Comparison of ENCODE assay signal across 8 cellular contexts in the genomic region with DNA sequence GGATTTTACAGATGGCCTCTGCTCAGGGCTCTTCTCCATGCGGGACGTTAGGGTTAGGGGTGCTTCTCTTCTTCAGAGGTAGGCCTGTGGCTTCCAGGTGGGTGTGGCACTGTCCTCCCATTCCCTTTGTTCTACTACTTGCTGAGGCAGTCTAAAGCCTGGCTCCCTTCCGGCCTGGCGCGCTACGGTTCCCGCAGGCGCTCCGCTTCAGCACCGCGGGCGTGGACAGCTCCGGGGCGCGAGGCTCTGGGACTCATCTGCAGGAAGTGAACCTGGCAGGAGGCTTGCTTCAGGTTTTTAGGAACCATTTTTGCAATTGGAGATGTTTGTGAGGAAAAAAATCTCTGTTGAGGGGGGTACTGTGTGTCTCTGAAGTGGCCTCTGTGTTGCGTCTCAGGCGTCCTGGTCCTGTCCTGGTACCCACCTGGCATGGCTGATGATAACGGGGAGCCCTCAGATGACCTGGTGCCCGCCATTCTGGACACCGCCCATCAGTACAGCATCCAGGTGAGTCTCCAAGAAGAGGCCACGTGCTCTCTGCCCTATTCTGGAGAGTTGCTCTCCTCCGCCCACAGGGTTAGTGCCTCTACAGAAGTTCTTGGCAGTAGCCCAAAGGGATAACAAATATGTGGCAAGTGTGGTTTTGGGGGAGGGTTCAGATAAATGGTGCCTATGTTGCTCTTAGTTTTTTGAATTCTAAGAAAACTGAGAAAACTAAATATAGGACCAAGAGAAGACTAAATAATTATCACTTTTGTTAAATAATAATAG. TPM values are rescaled to one million over a fixed set of nuclear protein-coding genes. Genes with fewer than 3 reads are reported as not detected.
DNase-seq lines count a peak whose midpoint lies in the region; ATAC-seq and TF ChIP-seq lines count a peak whose summit lies in the region.

No MANE protein-coding gene starts in this region.

- no peak overlapping the region for H3K27ac Mint-ChIP-seq in natural killer cell treated with Interleukin-12 subunit alpha and Interleukin-12 subunit beta and Interleukin-15 and Interleukin-18, amount 100 ng/mL, for 72 hours

- H3K4me3 ChIP-seq in LNCaP clone FGC (ENCODE audit: low read depth, low read length), result peak overlapping the region; percentile 57; the same call in 1 of the 2 replicates

- peak; percentile 43 for DNase-seq in COR-L47 (lab: John Stamatoyannopoulos, UW)
- peak; percentile 45 for DNase-seq in LNCaP clone FGC (ENCODE audit: low read depth)
- peak; percentile 28 for DNase-seq in activated CD4-positive, alpha-beta T cell treated with anti-CD3 and anti-CD28 coated beads, Interleukin-2, amount 50 U/mL, for 1 hour
- peak; percentile 25 for DNase-seq in fibroblast of gingiva (ENCODE audit: low read depth)
- no peak for DNase-seq in natural killer cell treated with Interleukin-12 subunit alpha and Interleukin-12 subunit beta and Interleukin-15 and Interleukin-18, amount 100 ng/mL, for 72 hours (ENCODE audit: low spot score)
- no peak for DNase-seq in middle frontal gyrus (ENCODE audit: extremely low spot score, low spot score)
- no peak for DNase-seq in NCI-H1092 treated with DMSO at 0.1 percent for 48 hours (lab: John Stamatoyannopoulos, UW)

- no peak for TF ChIP-seq CTCF in LNCaP clone FGC (IDR thresholded peaks at IDR 0.05; ENCODE audit: control insufficient read depth, extremely low read depth, insufficient read depth)

- no peaks in the 10 kb centered on the region for H3K36me3 Mint-ChIP-seq in natural killer cell treated with Interleukin-12 subunit alpha and Interleukin-12 subunit beta and Interleukin-15 and Interleukin-18, amount 100 ng/mL, for 72 hours

- peaks cover 10 to 13% of the 10 kb centered on the region in 2 donors for H3K27me3 Mint-ChIP-seq in natural killer cell treated with Interleukin-12 subunit alpha and Interleukin-12 subunit beta and Interleukin-15 and Interleukin-18, amount 100 ng/mL, for 72 hours

- no peaks in the 10 kb centered on the region for H3K9me3 Mint-ChIP-seq in natural killer cell treated with Interleukin-12 subunit alpha and Interleukin-12 subunit beta and Interleukin-15 and Interleukin-18, amount 100 ng/mL, for 72 hours

- peak in 1 of 2 donors; percentile 48 for ATAC-seq in natural killer cell treated with Interleukin-12 subunit alpha and Interleukin-12 subunit beta and Interleukin-15 and Interleukin-18, amount 100 ng/mL, for 72 hours
- ATAC-seq in HG02623 (IDR thresholded peaks at IDR 0.05; ENCODE audit: unreplicated experiment), result no peak

- peak overlapping the region; percentile 81 for H3K4me3 Mint-ChIP-seq in natural killer cell treated with Interleukin-12 subunit alpha and Interleukin-12 subunit beta and Interleukin-15 and Interleukin-18, amount 100 ng/mL, for 72 hours

- H3K4me1 Mint-ChIP-seq in natural killer cell treated with Interleukin-12 subunit alpha and Interleukin-12 subunit beta and Interleukin-15 and Interleukin-18, amount 100 ng/mL, for 72 hours (ENCODE audit: low read depth in 2 of 2), result peaks cover 7 to 15% of the 10 kb centered on the region in 2 donors

RNA-seq across cellular contexts. Expression of a gene that starts 1.9 kb away (rescaled TPM):
- 1 to 10 TPM; 2.8 to 9.0 TPM for total RNA-seq in natural killer cell treated with Interleukin-12 subunit alpha and Interleukin-12 subunit beta and Interleukin-15 and Interleukin-18, amount 100 ng/mL, for 72 hours

RNA-seq across cellular contexts. Expression of a gene that starts 12.1 kb away (rescaled TPM):
- total RNA-seq in natural killer cell treated with Interleukin-12 subunit alpha and Interleukin-12 subunit beta and Interleukin-15 and Interleukin-18, amount 100 ng/mL, for 72 hours, result 10 to 100 TPM; 29.2 to 33.3 TPM

RNA-seq across cellular contexts. Expression of a gene that starts 12.5 kb away (rescaled TPM):
- total RNA-seq in natural killer cell treated with Interleukin-12 subunit alpha and Interleukin-12 subunit beta and Interleukin-15 and Interleukin-18, amount 100 ng/mL, for 72 hours, result 10 to 100 TPM; 72.0 to 82.9 TPM

RNA-seq across cellular contexts. Expression of a gene that starts 30.6 kb away (rescaled TPM):
- not detected for total RNA-seq in natural killer cell treated with Interleukin-12 subunit alpha and Interleukin-12 subunit beta and Interleukin-15 and Interleukin-18, amount 100 ng/mL, for 72 hours

Comparison
In these comparisons a context has a peak if more than half of its experiments do, and no peak if none do; other contexts are left out.
1. DNase-seq: peak in COR-L47 (single experiment), LNCaP clone FGC (single experiment), activated CD4-positive, alpha-beta T cell treated with anti-CD3 and anti-CD28 coated beads, Interleukin-2, amount 50 U/mL, for 1 hour (single experiment) and fibroblast of gingiva (single experiment); none in natural killer cell treated with Interleukin-12 subunit alpha and Interleukin-12 subunit beta and Interleukin-15 and Interleukin-18, amount 100 ng/mL, for 72 hours (single experiment), middle frontal gyrus (single experiment) and NCI-H1092 treated with DMSO at 0.1 percent for 48 hours (single experiment).